Comparison of ENCODE assay signal across 12 cellular contexts in genomic region chr4:72418458-72418857, GRCh38.
A peak's percentile ranks its signal among the peaks of the same experiment; 100 is the strongest.
DNase-seq lines count a peak whose midpoint lies in the region; ATAC-seq, FAIRE-seq and TF ChIP-seq lines count a peak whose summit lies in the region.
"Had no signal": no experiment of that assay in that cellular context is flagged by ENCODE, and none has a peak within 500 bp of the region (broad histone marks: within the 10 kb centered on the region; RNA-seq: fewer than 3 reads in every experiment).

No MANE protein-coding gene starts in this region.

- no peaks in the 10 kb centered on the region for H3K27me3 Mint-ChIP-seq in T-helper 2 cell treated with Interferon-gamma antibody and Interleukin-4, amounts not matched to agents 5 μg/mL and 100 μg/mL, for 36 hours (ENCODE audit: low read depth)
- H3K27me3 Mint-ChIP-seq: activated B cell treated with CpG ODN at 0.5 μM for 24 hours, B cell had no signal

- H3K9ac ChIP-seq in SK-N-MC (ENCODE audit: insufficient read length) = no peak overlapping the region

- no peak for DNase-seq in Right ventricle myocardium inferior (ENCODE audit: missing footprints)
- DNase-seq in cardiac septum (ENCODE audit: low spot score) = no peak
- DNase-seq in SK-N-MC (ENCODE audit: low read depth, low spot score) = peak; percentile 90
- DNase-seq in fibroblast of villous mesenchyme (ENCODE audit: low read depth) = peak; percentile 20
- peak; percentile 26 to 50 for DNase-seq in uterus
- DNase-seq in effector CD8-positive, alpha-beta T cell (lab: John Stamatoyannopoulos, UW) = no peak
- no peak for DNase-seq in T-helper 2 cell treated with Interferon-gamma antibody and Interleukin-4, amounts not matched to agents 5 μg/mL and 100 μg/mL, for 36 hours (ENCODE audit: low spot score)
- no peak for DNase-seq in GM12891 (ENCODE audit: insufficient read length, low spot score)
- DNase-seq: activated B cell treated with CpG ODN at 0.5 μM for 24 hours had no signal

- no peak overlapping the region for H3K27ac Mint-ChIP-seq in T-helper 2 cell treated with Interferon-gamma antibody and Interleukin-4, amounts not matched to agents 5 μg/mL and 100 μg/mL, for 36 hours
- H3K27ac Mint-ChIP-seq: activated B cell treated with CpG ODN at 0.5 μM for 24 hours, B cell had no signal

- no peaks in the 10 kb centered on the region for H3K36me3 ChIP-seq in SK-N-MC (ENCODE audit: insufficient read depth, low read length)
- H3K36me3 ChIP-seq in uterus = no peaks in the 10 kb centered on the region

- H3K27ac ChIP-seq in SK-N-MC = no peak overlapping the region
- H3K27ac ChIP-seq in uterus = no peak overlapping the region
- H3K27ac ChIP-seq: coronary artery had no signal

- no peak for FAIRE-seq in GM12891 (lab: Jason Lieb, UNC)

- no peaks in the 10 kb centered on the region for H3K9me3 Mint-ChIP-seq in T-helper 2 cell treated with Interferon-gamma antibody and Interleukin-4, amounts not matched to agents 5 μg/mL and 100 μg/mL, for 36 hours
- H3K9me3 Mint-ChIP-seq: activated B cell treated with CpG ODN at 0.5 μM for 24 hours had no signal

- H3K4me1 Mint-ChIP-seq in T-helper 2 cell treated with Interferon-gamma antibody and Interleukin-4, amounts not matched to agents 5 μg/mL and 100 μg/mL, for 36 hours (ENCODE audit: low read depth) = no peaks in the 10 kb centered on the region
- H3K4me1 Mint-ChIP-seq: activated B cell treated with CpG ODN at 0.5 μM for 24 hours, B cell had no signal

- TF ChIP-seq CTCF in fibroblast of villous mesenchyme (IDR thresholded peaks at IDR 0.05; ENCODE audit: insufficient read depth, low read depth, low read length) (no peak), uterus (IDR thresholded peaks at IDR 0.05) (no peak)

- ATAC-seq in Right ventricle myocardium inferior = peak; percentile 62
- ATAC-seq: mucosa of descending colon had no signal

- H3K36me3 Mint-ChIP-seq in T-helper 2 cell treated with Interferon-gamma antibody and Interleukin-4, amounts not matched to agents 5 μg/mL and 100 μg/mL, for 36 hours (ENCODE audit: low read depth) = no peaks in the 10 kb centered on the region

- TF ChIP-seq POLR2A in uterus (IDR thresholded peaks at IDR 0.05) = no peak
- TF ChIP-seq POLR2A in GM12891 (IDR thresholded peaks at IDR 0.05; ENCODE audit: low read depth, low read length) = no peak

- no peaks in the 10 kb centered on the region for H3K4me1 ChIP-seq in uterus

- H3K9me3 ChIP-seq in SK-N-MC (ENCODE audit: low read depth, low read length) = no peaks in the 10 kb centered on the region
- no peaks in the 10 kb centered on the region for H3K9me3 ChIP-seq in uterus
- H3K9me3 ChIP-seq: mucosa of descending colon had no signal

- no peaks in the 10 kb centered on the region for H3K27me3 ChIP-seq in uterus

- no peak overlapping the region for H3K4me3 Mint-ChIP-seq in T-helper 2 cell treated with Interferon-gamma antibody and Interleukin-4, amounts not matched to agents 5 μg/mL and 100 μg/mL, for 36 hours
- H3K4me3 Mint-ChIP-seq: activated B cell treated with CpG ODN at 0.5 μM for 24 hours, B cell had no signal

- H3K4me3 ChIP-seq in SK-N-MC = peak overlapping the region; percentile 41; the same call in 1 of the 2 replicates
- no peak overlapping the region for H3K4me3 ChIP-seq in fibroblast of villous mesenchyme (ENCODE audit: low read depth, low read length)
- H3K4me3 ChIP-seq in uterus = no peak overlapping the region
- H3K4me3 ChIP-seq: coronary artery, mucosa of descending colon had no signal

- intact Hi-C loops in Right ventricle myocardium inferior (cut with DNase I) (no loop called here), cardiac septum (cut with DNase I) (no loop called here), uterus (cut with DNase I; ENCODE audit: low total_unique reads) (no loop called here)

TF ChIP-seq in GM12891, 5 proteins besides CTCF, POLR2A, EP300 and RAD21:
- TF ChIP-seq TAF1 (IDR thresholded peaks at IDR 0.05; ENCODE audit: low read depth, low read length) (no peak), PAX5 (IDR thresholded peaks at IDR 0.05; ENCODE audit: insufficient read depth, low read length, severe bottlenecking) (no peak), POU2F2 (IDR thresholded peaks at IDR 0.05; ENCODE audit: low read depth, low read length) (no peak), POLR2AphosphoS5 (IDR thresholded peaks at IDR 0.05; ENCODE audit: low read depth, low read length) (no peak), SPI1 (IDR thresholded peaks at IDR 0.05; ENCODE audit: low read depth, low read length) (no peak)

Comparison
In these comparisons a context has a peak if more than half of its experiments do, and no peak if none do; other contexts are left out.
1. DNase-seq: peak in SK-N-MC (single experiment), fibroblast of villous mesenchyme (single experiment) and uterus (2 of 2); none in Right ventricle myocardium inferior (single experiment), cardiac septum (single experiment), effector CD8-positive, alpha-beta T cell (single experiment), T-helper 2 cell treated with Interferon-gamma antibody and Interleukin-4, amounts not matched to agents 5 μg/mL and 100 μg/mL, for 36 hours (single experiment) and GM12891 (single experiment).